In the genomic region with DNA sequence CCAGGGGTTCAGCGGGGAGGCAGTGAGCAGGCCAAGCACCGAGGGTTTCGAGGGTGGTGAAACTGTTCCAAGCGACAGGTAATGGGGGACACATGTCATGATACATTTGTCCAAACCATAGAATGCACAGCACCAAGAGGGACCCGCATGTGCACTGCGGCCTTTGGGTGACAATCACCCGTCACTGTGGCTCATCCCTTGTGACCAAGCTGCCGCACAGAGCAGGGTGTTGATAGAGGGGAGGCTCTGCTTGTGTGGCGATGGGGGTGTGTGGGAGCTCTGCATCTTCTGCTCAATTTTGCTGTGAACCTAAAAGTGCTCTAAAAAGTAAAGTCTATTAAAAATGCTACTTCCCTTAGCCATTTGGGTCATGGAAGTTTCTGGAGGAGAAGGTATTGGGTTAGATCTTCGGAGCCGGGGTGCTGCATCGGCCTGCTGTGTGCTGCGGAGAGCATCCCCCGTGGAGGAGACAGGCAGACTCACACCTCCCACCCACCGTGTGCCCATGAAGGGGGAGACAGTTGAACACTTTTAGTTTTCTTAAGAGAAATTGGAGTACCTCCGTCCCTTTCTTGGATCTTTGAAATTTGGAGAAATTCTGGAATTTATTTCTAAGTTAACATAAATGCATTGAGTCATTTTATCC, we compare ENCODE assay signal across 18 cellular contexts.
A peak's percentile ranks its signal among the peaks of the same experiment; 100 is the strongest.
DNase-seq lines count a peak whose midpoint lies in the region; ATAC-seq and TF ChIP-seq lines count a peak whose summit lies in the region.
"Had no signal": no experiment of that assay in that cellular context is flagged by ENCODE, and none has a peak within 500 bp of the region (broad histone marks: within the 10 kb centered on the region; RNA-seq: fewer than 3 reads in every experiment).

No MANE protein-coding gene starts in this region.

- H3K4me3 ChIP-seq in HEK293 (ENCODE audit: low read depth, low read length) (no peak overlapping the region), esophagus muscularis mucosa (no peak overlapping the region), neuronal stem cell (ENCODE audit: low read length in 2 of 2) (no peak overlapping the region), vagina (no peak overlapping the region)
- H3K4me3 ChIP-seq: A549; BLaER1 treated with 17β-estradiol and CSF1 and Interleukin-3, amounts not matched to agents 10 nM and 100 nM had no signal

- H3K9me3 ChIP-seq in HEK293 (ENCODE audit: control insufficient read depth, insufficient read depth, low read depth, low read length) (no peaks in the 10 kb centered on the region), esophagus muscularis mucosa (no peaks in the 10 kb centered on the region), neuronal stem cell (replicated peaks in 1 of 2; ENCODE audit: control insufficient read depth in 2 of 2, insufficient read depth in 1 of 2, low read depth in 1 of 2, low read length in 2 of 2) (peaks cover 0 to 2% of the 10 kb centered on the region in 2 donors), vagina (no peaks in the 10 kb centered on the region)
- H3K9me3 ChIP-seq: A549, Caco-2 had no signal

- H3K23ac ChIP-seq in neuronal stem cell (ENCODE audit: low read depth, low read length, poor library complexity), result no peak overlapping the region

- H3K4me1 ChIP-seq in HEK293 (ENCODE audit: control insufficient read depth, insufficient read depth, low read length) (no peaks in the 10 kb centered on the region), esophagus muscularis mucosa (no peaks in the 10 kb centered on the region), neuronal stem cell (ENCODE audit: control insufficient read depth in 2 of 2, insufficient read depth in 1 of 2, low read depth in 1 of 2, low read length in 2 of 2) (peaks cover 0 to 9% of the 10 kb centered on the region in 2 donors), vagina (no peaks in the 10 kb centered on the region)
- H3K4me1 ChIP-seq: A549; BLaER1 treated with 17β-estradiol and CSF1 and Interleukin-3, amounts not matched to agents 10 nM and 100 nM; Caco-2 had no signal

- H2BK15ac ChIP-seq in neuronal stem cell (ENCODE audit: low read length), result peak overlapping the region; percentile 81

- no peak overlapping the region for H3K18ac ChIP-seq in neuronal stem cell (ENCODE audit: low read length)

- peak; percentile 74 for DNase-seq in esophagus muscularis mucosa (ENCODE audit: extremely low spot score)
- no peak for DNase-seq in neuronal stem cell (ENCODE audit: low spot score)
- peak; percentile 72 to 81 for DNase-seq in vagina (ENCODE audit: extremely low spot score in 2 of 2)
- no peak for DNase-seq in NCI-H2029 treated with DMSO at 0.1 percent for 48 hours (lab: John Stamatoyannopoulos, UW)
- DNase-seq: AML-193; Caco-2; Calu3; CD4-positive, alpha-beta T cell; CD8-positive, alpha-beta T cell; DMS79 treated with DMSO at 0.1 percent for 48 hours; GF-D8 had no signal

- H4K8ac ChIP-seq in neuronal stem cell (ENCODE audit: low read depth, low read length), result no peak overlapping the region

- no peak overlapping the region for H2BK5ac ChIP-seq in neuronal stem cell (ENCODE audit: low read length)

- no peak overlapping the region for H2AFZ ChIP-seq in neuronal stem cell (ENCODE audit: low read length)

- no peaks in the 10 kb centered on the region for H3K36me3 ChIP-seq in HEK293 (ENCODE audit: control insufficient read depth in 2 of 2, insufficient read depth in 1 of 2, low read length in 2 of 2)
- no peaks in the 10 kb centered on the region for H3K36me3 ChIP-seq in esophagus muscularis mucosa
- no peaks in the 10 kb centered on the region for H3K36me3 ChIP-seq in neuronal stem cell (replicated peaks in 1 of 2; ENCODE audit: control insufficient read depth in 2 of 2, insufficient read depth in 2 of 2, low read length in 2 of 2)
- no peaks in the 10 kb centered on the region for H3K36me3 ChIP-seq in vagina
- H3K36me3 ChIP-seq: BLaER1 treated with 17β-estradiol and CSF1 and Interleukin-3, amounts not matched to agents 10 nM and 100 nM had no signal

- TF ChIP-seq EP300 in esophagus muscularis mucosa (IDR thresholded peaks at IDR 0.05), result no peak

- POLR2A ChIA-PET in HEK293 (lab: Yijun Ruan, JAX), result no interaction called here

- no peak overlapping the region for H3K9ac ChIP-seq in neuronal stem cell (ENCODE audit: low read depth, low read length, poor library complexity)
- H3K9ac ChIP-seq: BLaER1 treated with 17β-estradiol and CSF1 and Interleukin-3, amounts not matched to agents 10 nM and 100 nM had no signal

- 81% methylated on average over 16 of the region's 16 CpGs for WGBS in esophagus muscularis mucosa
- WGBS in neuronal stem cell (ENCODE audit: extremely low coverage in 2 of 2, insufficient read length in 2 of 2, insufficient replicate concordance in 1 of 2), 2 donors, result no CpG with 5 or more reads among the region's 16 CpGs

- H2BK120ac ChIP-seq in neuronal stem cell (ENCODE audit: low read depth, low read length), result no peak overlapping the region

- H3K27me3 ChIP-seq in esophagus muscularis mucosa (no peaks in the 10 kb centered on the region), neuronal stem cell (ENCODE audit: control insufficient read depth in 3 of 3, insufficient read depth in 3 of 3, low read depth in 1 of 3, low read length in 3 of 3) (peaks cover 0 to 2% (median 0%) of the 10 kb centered on the region in 3 experiments), vagina (no peaks in the 10 kb centered on the region)
- H3K27me3 ChIP-seq: BLaER1 treated with 17β-estradiol and CSF1 and Interleukin-3, amounts not matched to agents 10 nM and 100 nM had no signal

- TF ChIP-seq CTCF in HEK293 (tag by site-specific recombination; IDR thresholded peaks at IDR 0.05) (no peak), esophagus muscularis mucosa (IDR thresholded peaks at IDR 0.05) (no peak), vagina (IDR thresholded peaks at IDR 0.05) (no peak)

- no peak overlapping the region for H3K14ac ChIP-seq in neuronal stem cell (ENCODE audit: low read length)

- peak overlapping the region; percentile 7 for H2AK5ac ChIP-seq in neuronal stem cell (ENCODE audit: low read depth, low read length)

- ATAC-seq in HG03439 (IDR thresholded peaks at IDR 0.05; ENCODE audit: unreplicated experiment) (no peak), HG03442 (IDR thresholded peaks at IDR 0.05; ENCODE audit: unreplicated experiment) (no peak)
- ATAC-seq: A549; CD8-positive, alpha-beta T cell had no signal

- H4K91ac ChIP-seq in neuronal stem cell (ENCODE audit: low read depth, low read length, poor library complexity), result no peak overlapping the region

- intact Hi-C loops in esophagus muscularis mucosa (cut with DNase I), result no loop called here
- intact Hi-C loops in vagina (cut with DNase I), result no loop called here

- H3K79me1 ChIP-seq in neuronal stem cell (ENCODE audit: low read depth, low read length), result no peaks in the 10 kb centered on the region

- TF ChIP-seq POLR2A in esophagus muscularis mucosa (IDR thresholded peaks at IDR 0.05; ENCODE audit: low read depth) (no peak), vagina (IDR thresholded peaks at IDR 0.05) (no peak)

- no peak overlapping the region for H3K4me2 ChIP-seq in neuronal stem cell (ENCODE audit: insufficient read depth, low read length, poor library complexity, severe bottlenecking)
- H3K4me2 ChIP-seq: A549; BLaER1 treated with 17β-estradiol and CSF1 and Interleukin-3, amounts not matched to agents 10 nM and 100 nM had no signal

- H3K27ac ChIP-seq in HEK293 (ENCODE audit: extremely low read depth, low read depth, low read length) (no peak overlapping the region), esophagus muscularis mucosa (replicated peaks in 1 of 4) (no peak overlapping the region), neuronal stem cell (replicated peaks; ENCODE audit: low read length) (no peak overlapping the region), vagina (no peak overlapping the region)
- H3K27ac ChIP-seq: 22Rv1; A549; BLaER1 treated with 17β-estradiol and CSF1 and Interleukin-3, amounts not matched to agents 10 nM and 100 nM; C4-2B had no signal

- CTCF ChIA-PET in HEK293 (lab: Yijun Ruan, JAX), result no interaction called here

- H3K4ac ChIP-seq in neuronal stem cell (ENCODE audit: low read length), result no peak overlapping the region

- H2BK12ac ChIP-seq in neuronal stem cell (ENCODE audit: low read length), result no peak overlapping the region

TF ChIP-seq in HEK293, 187 proteins besides CTCF, POLR2A, EP300 and RAD21:
- no peak for TF ChIP-seq ZNF112 (tag by site-specific recombination; IDR thresholded peaks at IDR 0.05)
- TF ChIP-seq FEZF1 (tag by site-specific recombination; IDR thresholded peaks at IDR 0.05), result no peak
- no peak for TF ChIP-seq ZNF211 (tag by site-specific recombination; IDR thresholded peaks at IDR 0.05; ENCODE audit: low read depth)
- 0 out of 2 replicates have a peak, but pooled peaks have one; percentile 1 for TF ChIP-seq ZNF311 (tag by site-specific recombination; IDR thresholded peaks at IDR 0.05; ENCODE audit: borderline replicate concordance)

Comparison
In these comparisons a context has a peak if more than half of its experiments do, and no peak if none do; other contexts are left out.
1. DNase-seq: peak in esophagus muscularis mucosa (single experiment) and vagina (2 of 2); none in neuronal stem cell (single experiment) and NCI-H2029 treated with DMSO at 0.1 percent for 48 hours (single experiment).